8 cellular contexts compared by ENCODE assay signal in genomic region chr13:33229446-33230177, GRCh38. TPM values are rescaled to one million over a fixed set of nuclear protein-coding genes. Genes with fewer than 3 reads are reported as not detected.
DNase-seq lines count a peak whose midpoint lies in the region; ATAC-seq and TF ChIP-seq lines count a peak whose summit lies in the region.

No MANE protein-coding gene starts in this region.

- peaks cover 19% of the 10 kb centered on the region for H3K79me2 ChIP-seq in hepatocyte

- peak overlapping the region; percentile 24 for H3K4me2 ChIP-seq in hepatocyte

- H3K36me3 ChIP-seq in hepatocyte (replicated peaks; ENCODE audit: insufficient read depth, low read depth) (no peaks in the 10 kb centered on the region), gastrocnemius medialis (no peaks in the 10 kb centered on the region), ascending aorta (no peaks in the 10 kb centered on the region)

- no peak overlapping the region for H3K4me3 ChIP-seq in hepatocyte
- H3K4me3 ChIP-seq in gastrocnemius medialis, result no peak overlapping the region
- no peak overlapping the region for H3K4me3 ChIP-seq in ascending aorta

- intact Hi-C loops in gastrocnemius medialis (cut with DNase I; ENCODE audit: low total_unique reads) (loop anchor here (1.0 to 10.0 kb wide), 5 partner anchors 55 to 493 kb away; partner anchors contain the start of gene STARD13), ascending aorta (cut with DNase I) (loop anchor here (2.0 to 10.0 kb wide), 7 partner anchors 55 to 645 kb away; partner anchors contain the start of genes PDS5B and STARD13)

- H3K27me3 ChIP-seq in hepatocyte (no peaks in the 10 kb centered on the region), gastrocnemius medialis (no peaks in the 10 kb centered on the region), ascending aorta (no peaks in the 10 kb centered on the region)

- peak; percentile 17 for DNase-seq in ELR (ENCODE audit: low read depth)
- no peak for DNase-seq in hepatocyte (ENCODE audit: low spot score)
- peak in 1 of 2 donors; percentile 39 for DNase-seq in gastrocnemius medialis
- DNase-seq in ascending aorta (ENCODE audit: low spot score in 2 of 2), result no peak
- DNase-seq in stimulated activated CD4-positive, alpha-beta T cell treated with anti-CD3 and anti-CD28 coated beads, Interleukin-4, amount 100 ng/mL, for 24 hours, result no peak
- DNase-seq in iPS-NIHi7 (ENCODE audit: extremely low spot score), result no peak

- H3K27ac ChIP-seq in angular gyrus (ENCODE audit: low read depth, low read length) (peak overlapping the region; percentile 76), hepatocyte (peak overlapping the region; percentile 3), gastrocnemius medialis (peak overlapping the region; percentile 35 to 63 (median 46)), ascending aorta (peak overlapping the region in 1 of 2 donors; percentile 1)

- no peaks in the 10 kb centered on the region for H3K9me3 ChIP-seq in hepatocyte (ENCODE audit: low read depth)
- H3K9me3 ChIP-seq in gastrocnemius medialis, result no peaks in the 10 kb centered on the region
- no peaks in the 10 kb centered on the region for H3K9me3 ChIP-seq in ascending aorta

- in situ Hi-C loops in gastrocnemius medialis (cut with MboI; ENCODE audit: low sequenced_read_pairs in 4 of 4), result loop anchor here in 2 of 4 donors (10.0 to 25.0 kb wide), 3 partner anchors 255 to 483 kb away; no protein-coding TSS in a partner anchor

- H3K4me1 ChIP-seq in hepatocyte (ENCODE audit: insufficient read depth) (peaks cover 12% of the 10 kb centered on the region), gastrocnemius medialis (peaks cover 18 to 44% of the 10 kb centered on the region in 2 donors), ascending aorta (peaks cover 0 to 24% of the 10 kb centered on the region in 2 donors)

- no peak overlapping the region for H2AFZ ChIP-seq in hepatocyte

- 80% methylated on average over 10 of the region's 10 CpGs for WGBS in hepatocyte (ENCODE audit: low lambda C conversion rate, missing lambda C conversion rate)

- TF ChIP-seq POLR2A in gastrocnemius medialis (IDR thresholded peaks at IDR 0.05), result no peak

- no peaks in the 10 kb centered on the region for H4K20me1 ChIP-seq in hepatocyte (ENCODE audit: insufficient read depth, poor library complexity, severe bottlenecking)

- ATAC-seq in gastrocnemius medialis (peak in 1 of 2 donors; percentile 24), GM21786 (IDR thresholded peaks at IDR 0.05; ENCODE audit: unreplicated experiment) (no peak)

- TF ChIP-seq CTCF in hepatocyte (IDR thresholded peaks at IDR 0.05; ENCODE audit: poor library complexity) (no peak), gastrocnemius medialis (IDR thresholded peaks at IDR 0.05 in 4 of 5, conservative IDR thresholded peaks at IDR 0.05 in 1 of 5) (no peak), ascending aorta (IDR thresholded peaks at IDR 0.05) (no peak)

- H3K9me2 ChIP-seq in hepatocyte (replicated peaks; ENCODE audit: insufficient read depth), result no peaks in the 10 kb centered on the region

RNA-seq across cellular contexts. Expression of gene STARD13, which starts 55.9 kb away (rescaled TPM):
- total RNA-seq in hepatocyte (7.9 and 13.5 TPM in 2 replicates), gastrocnemius medialis (10 to 100 TPM in 2 of 4 donors, 1 to 10 TPM in 2; 7.7 to 19.3 (median 12.0) TPM), ascending aorta (34.6 TPM)
- 5.4 and 8.8 TPM in 2 replicates for polyA plus RNA-seq in hepatocyte
